ENCODE assay signal across 11 cellular contexts in the genomic region with DNA sequence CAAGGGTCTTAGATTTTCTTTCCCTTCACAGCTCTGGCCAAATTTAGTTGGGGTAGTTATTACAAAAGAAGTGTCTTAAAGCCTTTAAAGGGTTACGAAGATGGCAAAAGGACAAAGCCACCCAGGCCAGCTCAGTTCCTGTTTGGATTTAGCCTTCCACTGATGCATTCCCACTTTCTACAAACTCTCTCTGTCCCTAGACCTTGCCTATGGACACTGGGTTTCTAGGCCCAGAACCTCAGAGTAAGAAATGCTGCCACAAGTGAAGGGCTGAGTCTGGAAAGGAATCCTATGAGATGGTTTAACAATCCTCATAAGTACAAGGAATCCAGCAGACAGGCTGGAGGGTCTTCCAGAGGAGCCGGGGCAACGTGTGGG. TPM values are rescaled to one million over a fixed set of nuclear protein-coding genes. Genes with fewer than 3 reads are reported as not detected.
A peak's percentile ranks its signal among the peaks of the same experiment; 100 is the strongest.
DNase-seq lines count a peak whose midpoint lies in the region; ATAC-seq and TF ChIP-seq lines count a peak whose summit lies in the region.
"Had no signal": no experiment of that assay in that cellular context is flagged by ENCODE, and none has a peak within 500 bp of the region (broad histone marks: within the 10 kb centered on the region; RNA-seq: fewer than 3 reads in every experiment).

No MANE protein-coding gene starts in this region.

- no peak overlapping the region for H2AK5ac ChIP-seq in neuronal stem cell (ENCODE audit: low read depth, low read length)

- H2AFZ ChIP-seq in neuronal stem cell (ENCODE audit: low read length): no peak overlapping the region

- H2BK120ac ChIP-seq in neuronal stem cell (ENCODE audit: low read depth, low read length): no peak overlapping the region

- no peaks in the 10 kb centered on the region for H3K27me3 Mint-ChIP-seq in HFFc6 (ENCODE audit: insufficient read depth)
- H3K27me3 Mint-ChIP-seq in activated T-helper 1 cell treated with anti-CD3 and anti-CD28 coated beads, Interleukin-12 subunit alpha, Interleukin-12 subunit beta, Interleukin-2, Interleukin-4 antibody, amounts not matched to agents 30 ng/mL and 10 ng/mL and 1 ng/mL, durations not matched to agents 14 hours and 24 hours and 36 hours (ENCODE audit: insufficient read depth): no peaks in the 10 kb centered on the region
- H3K27me3 Mint-ChIP-seq in stimulated activated memory B cell treated with anti-CD40 and anti-IgM and Interleukin-4, amounts not matched to agents 10 μg/mL and 1 μg/mL and 100 μg/mL, for 72 hours: no peaks in the 10 kb centered on the region

- peak overlapping the region; percentile 80 for H3K27ac Mint-ChIP-seq in HFFc6
- peak overlapping the region; percentile 86 for H3K27ac Mint-ChIP-seq in activated T-helper 1 cell treated with anti-CD3 and anti-CD28 coated beads, Interleukin-12 subunit alpha, Interleukin-12 subunit beta, Interleukin-2, Interleukin-4 antibody, amounts not matched to agents 30 ng/mL and 10 ng/mL and 1 ng/mL, durations not matched to agents 14 hours and 24 hours and 36 hours
- peak overlapping the region; percentile 58 for H3K27ac Mint-ChIP-seq in stimulated activated memory B cell treated with anti-CD40 and anti-IgM and Interleukin-4, amounts not matched to agents 10 μg/mL and 1 μg/mL and 100 μg/mL, for 72 hours

- DNase-seq in HFFc6 (no peak), left lung (no peak), lower leg skin (ENCODE audit: low spot score in 2 of 2) (no peak), neuronal stem cell (ENCODE audit: low spot score) (no peak), caudate nucleus (lab: John Stamatoyannopoulos, UW) (no peak)
- no peak for DNase-seq in activated T-helper 1 cell treated with anti-CD3 and anti-CD28 coated beads, Interleukin-12 subunit alpha, Interleukin-12 subunit beta, Interleukin-2, Interleukin-4 antibody, amounts not matched to agents 30 ng/mL and 10 ng/mL and 1 ng/mL, durations not matched to agents 14 hours and 24 hours and 36 hours (ENCODE audit: low spot score)
- DNase-seq: GF-D8; KG1; mesendoderm; stimulated activated CD4-positive, alpha-beta T cell treated with anti-CD3 and anti-CD28 coated beads, Interleukin-4, amount 100 ng/mL, for 1 hour had no signal

- TF ChIP-seq CTCF in HFFc6 (IDR thresholded peaks at IDR 0.05): no peak
- no peak for TF ChIP-seq CTCF in left lung (IDR thresholded peaks at IDR 0.05)
- TF ChIP-seq CTCF in lower leg skin (IDR thresholded peaks at IDR 0.05): no peak

- no peak overlapping the region for H2BK12ac ChIP-seq in neuronal stem cell (ENCODE audit: low read length)

- H3K36me3 ChIP-seq in left lung (no peaks in the 10 kb centered on the region), neuronal stem cell (replicated peaks in 1 of 2; ENCODE audit: control insufficient read depth in 2 of 2, insufficient read depth in 2 of 2, low read length in 2 of 2) (peaks cover 0 to 53% of the 10 kb centered on the region in 2 donors)

- intact Hi-C loops in activated T-helper 1 cell treated with anti-CD3 and anti-CD28 coated beads, Interleukin-12 subunit alpha, Interleukin-12 subunit beta, Interleukin-2, Interleukin-4 antibody, amounts not matched to agents 30 ng/mL and 10 ng/mL and 1 ng/mL, durations not matched to agents 14 hours and 24 hours and 36 hours (cut with micrococcal nuclease): no loop called here
- intact Hi-C loops in left lung (cut with DNase I) (no loop called here), lower leg skin (cut with DNase I; ENCODE audit: low total_unique reads) (no loop called here)

- H3K4me1 Mint-ChIP-seq in HFFc6 (ENCODE audit: low read depth): peaks cover 65% of the 10 kb centered on the region
- H3K4me1 Mint-ChIP-seq in activated T-helper 1 cell treated with anti-CD3 and anti-CD28 coated beads, Interleukin-12 subunit alpha, Interleukin-12 subunit beta, Interleukin-2, Interleukin-4 antibody, amounts not matched to agents 30 ng/mL and 10 ng/mL and 1 ng/mL, durations not matched to agents 14 hours and 24 hours and 36 hours (ENCODE audit: low read depth): peaks cover 76% of the 10 kb centered on the region
- peaks cover 77% of the 10 kb centered on the region for H3K4me1 Mint-ChIP-seq in stimulated activated memory B cell treated with anti-CD40 and anti-IgM and Interleukin-4, amounts not matched to agents 10 μg/mL and 1 μg/mL and 100 μg/mL, for 72 hours

- H3K4me3 ChIP-seq in left lung: no peak overlapping the region
- H3K4me3 ChIP-seq in lower leg skin (ENCODE audit: low read depth, poor library complexity, severe bottlenecking): no peak overlapping the region
- H3K4me3 ChIP-seq in neuronal stem cell (ENCODE audit: low read length in 2 of 2): no peak overlapping the region

- H3K4me1 ChIP-seq in left lung (peaks cover 36 to 96% of the 10 kb centered on the region in 2 donors), neuronal stem cell (ENCODE audit: control insufficient read depth in 2 of 2, insufficient read depth in 1 of 2, low read depth in 1 of 2, low read length in 2 of 2) (no peaks in the 10 kb centered on the region)

- no peak for ATAC-seq in left lung
- ATAC-seq in stimulated activated memory B cell treated with anti-CD40 and anti-IgM and Interleukin-4, amounts not matched to agents 10 μg/mL and 1 μg/mL and 100 μg/mL, for 72 hours: no peak

- no peak overlapping the region for H3K18ac ChIP-seq in neuronal stem cell (ENCODE audit: low read length)

- no peaks in the 10 kb centered on the region for H3K79me1 ChIP-seq in neuronal stem cell (ENCODE audit: low read depth, low read length)

- H3K9ac ChIP-seq in neuronal stem cell (ENCODE audit: low read depth, low read length, poor library complexity): no peak overlapping the region

- H3K36me3 Mint-ChIP-seq in HFFc6 (ENCODE audit: low read depth): peaks cover 36% of the 10 kb centered on the region
- peaks cover 31% of the 10 kb centered on the region for H3K36me3 Mint-ChIP-seq in activated T-helper 1 cell treated with anti-CD3 and anti-CD28 coated beads, Interleukin-12 subunit alpha, Interleukin-12 subunit beta, Interleukin-2, Interleukin-4 antibody, amounts not matched to agents 30 ng/mL and 10 ng/mL and 1 ng/mL, durations not matched to agents 14 hours and 24 hours and 36 hours (ENCODE audit: low read depth)
- peaks cover 31% of the 10 kb centered on the region for H3K36me3 Mint-ChIP-seq in stimulated activated memory B cell treated with anti-CD40 and anti-IgM and Interleukin-4, amounts not matched to agents 10 μg/mL and 1 μg/mL and 100 μg/mL, for 72 hours

- no peaks in the 10 kb centered on the region for H3K9me3 Mint-ChIP-seq in HFFc6
- H3K9me3 Mint-ChIP-seq in activated T-helper 1 cell treated with anti-CD3 and anti-CD28 coated beads, Interleukin-12 subunit alpha, Interleukin-12 subunit beta, Interleukin-2, Interleukin-4 antibody, amounts not matched to agents 30 ng/mL and 10 ng/mL and 1 ng/mL, durations not matched to agents 14 hours and 24 hours and 36 hours: no peaks in the 10 kb centered on the region
- H3K9me3 Mint-ChIP-seq in stimulated activated memory B cell treated with anti-CD40 and anti-IgM and Interleukin-4, amounts not matched to agents 10 μg/mL and 1 μg/mL and 100 μg/mL, for 72 hours: no peaks in the 10 kb centered on the region

- no peak overlapping the region for H3K23ac ChIP-seq in neuronal stem cell (ENCODE audit: low read depth, low read length, poor library complexity)

- no peak overlapping the region; the same call in 1 of the 2 replicates for H3K4me3 Mint-ChIP-seq in HFFc6
- peak overlapping the region; percentile 45 for H3K4me3 Mint-ChIP-seq in activated T-helper 1 cell treated with anti-CD3 and anti-CD28 coated beads, Interleukin-12 subunit alpha, Interleukin-12 subunit beta, Interleukin-2, Interleukin-4 antibody, amounts not matched to agents 30 ng/mL and 10 ng/mL and 1 ng/mL, durations not matched to agents 14 hours and 24 hours and 36 hours
- H3K4me3 Mint-ChIP-seq in stimulated activated memory B cell treated with anti-CD40 and anti-IgM and Interleukin-4, amounts not matched to agents 10 μg/mL and 1 μg/mL and 100 μg/mL, for 72 hours: no peak overlapping the region

- H3K4ac ChIP-seq in neuronal stem cell (ENCODE audit: low read length): no peak overlapping the region

- H3K27ac ChIP-seq in left lung (peak overlapping the region; percentile 74 to 85), neuronal stem cell (replicated peaks; ENCODE audit: low read length) (no peak overlapping the region), caudate nucleus (ENCODE audit: low read depth, low read length) (no peak overlapping the region)

- 90 to 92% methylated on average over 3 of the region's 3 CpGs for WGBS in lower leg skin, 2 donors
- WGBS in neuronal stem cell (ENCODE audit: extremely low coverage in 2 of 2, insufficient read length in 2 of 2, insufficient replicate concordance in 1 of 2), 2 donors: no CpG with 5 or more reads among the region's 3 CpGs

- H2BK5ac ChIP-seq in neuronal stem cell (ENCODE audit: low read length): no peak overlapping the region

- H4K91ac ChIP-seq in neuronal stem cell (ENCODE audit: low read depth, low read length, poor library complexity): no peak overlapping the region

- no peak overlapping the region for H3K4me2 ChIP-seq in neuronal stem cell (ENCODE audit: insufficient read depth, low read length, poor library complexity, severe bottlenecking)

- H4K8ac ChIP-seq in neuronal stem cell (ENCODE audit: low read depth, low read length): no peak overlapping the region

- no peak overlapping the region for H3K14ac ChIP-seq in neuronal stem cell (ENCODE audit: low read length)

- H3K27me3 ChIP-seq in left lung (no peaks in the 10 kb centered on the region), neuronal stem cell (ENCODE audit: control insufficient read depth in 3 of 3, insufficient read depth in 3 of 3, low read depth in 1 of 3, low read length in 3 of 3) (no peaks in the 10 kb centered on the region)

- H3K9me3 ChIP-seq in left lung (no peaks in the 10 kb centered on the region), neuronal stem cell (replicated peaks in 1 of 2; ENCODE audit: control insufficient read depth in 2 of 2, insufficient read depth in 1 of 2, low read depth in 1 of 2, low read length in 2 of 2) (peaks cover 0 to 3% of the 10 kb centered on the region in 2 donors)

- TF ChIP-seq POLR2A in lower leg skin (IDR thresholded peaks at IDR 0.05): no peak

- no peak overlapping the region for H2BK15ac ChIP-seq in neuronal stem cell (ENCODE audit: low read length)

RNA-seq across cellular contexts. Expression of a gene that starts 13.4 kb away (rescaled TPM):
- 10 to 100 TPM; 59.0 to 76.5 (median 67.8) TPM for total RNA-seq in HFFc6 (2021; fragmentation: NEBNext Ultra II Directional; extraction: Animal tissue kit (Norgen Biotek cat#: 25700))
- 68.2 and 71.2 TPM in 2 replicates for total RNA-seq in activated T-helper 1 cell treated with anti-CD3 and anti-CD28 coated beads, Interleukin-12 subunit alpha, Interleukin-12 subunit beta, Interleukin-2, Interleukin-4 antibody, amounts not matched to agents 30 ng/mL and 10 ng/mL and 1 ng/mL, durations not matched to agents 14 hours and 24 hours and 36 hours
- total RNA-seq in left lung: 100 to 1,000 TPM in 1 of 2 donors, 10 to 100 TPM in 1; 98.4 to 104 TPM
- 100 to 1,000 TPM; 120 to 156 (median 128) TPM for total RNA-seq in lower leg skin
- polyA plus RNA-seq in neuronal stem cell (2013, experiment 1 of 2): 22.7 TPM
- 24.5 TPM for polyA plus RNA-seq in neuronal stem cell (2013, experiment 2 of 2)

RNA-seq across cellular contexts. Expression of a gene that starts 38.6 kb away (rescaled TPM):
- total RNA-seq in HFFc6 (2021; fragmentation: NEBNext Ultra II Directional; extraction: Animal tissue kit (Norgen Biotek cat#: 25700)): 100 to 1,000 TPM; 165 to 253 (median 205) TPM
- 326 and 333 TPM in 2 replicates for total RNA-seq in activated T-helper 1 cell treated with anti-CD3 and anti-CD28 coated beads, Interleukin-12 subunit alpha, Interleukin-12 subunit beta, Interleukin-2, Interleukin-4 antibody, amounts not matched to agents 30 ng/mL and 10 ng/mL and 1 ng/mL, durations not matched to agents 14 hours and 24 hours and 36 hours
- total RNA-seq in left lung: 100 to 1,000 TPM; 151 to 180 TPM
- total RNA-seq in lower leg skin: 10 to 100 TPM; 32.6 to 55.9 (median 47.4) TPM
- polyA plus RNA-seq in neuronal stem cell (2013, experiment 1 of 2): 314 TPM
- 322 TPM for polyA plus RNA-seq in neuronal stem cell (2013, experiment 2 of 2)

Comparison
In these comparisons a context has a peak if more than half of its experiments do, and no peak if none do; other contexts are left out.
1. H3K27ac ChIP-seq: peak in left lung (2 of 2); none in neuronal stem cell (single experiment) and caudate nucleus (single experiment).
2. Peak in every context shown above with its lines, with median percentiles within 50 percentile points of each other: H3K27ac Mint-ChIP-seq.